ENCODE assay signal across 9 cellular contexts in the genomic region with DNA sequence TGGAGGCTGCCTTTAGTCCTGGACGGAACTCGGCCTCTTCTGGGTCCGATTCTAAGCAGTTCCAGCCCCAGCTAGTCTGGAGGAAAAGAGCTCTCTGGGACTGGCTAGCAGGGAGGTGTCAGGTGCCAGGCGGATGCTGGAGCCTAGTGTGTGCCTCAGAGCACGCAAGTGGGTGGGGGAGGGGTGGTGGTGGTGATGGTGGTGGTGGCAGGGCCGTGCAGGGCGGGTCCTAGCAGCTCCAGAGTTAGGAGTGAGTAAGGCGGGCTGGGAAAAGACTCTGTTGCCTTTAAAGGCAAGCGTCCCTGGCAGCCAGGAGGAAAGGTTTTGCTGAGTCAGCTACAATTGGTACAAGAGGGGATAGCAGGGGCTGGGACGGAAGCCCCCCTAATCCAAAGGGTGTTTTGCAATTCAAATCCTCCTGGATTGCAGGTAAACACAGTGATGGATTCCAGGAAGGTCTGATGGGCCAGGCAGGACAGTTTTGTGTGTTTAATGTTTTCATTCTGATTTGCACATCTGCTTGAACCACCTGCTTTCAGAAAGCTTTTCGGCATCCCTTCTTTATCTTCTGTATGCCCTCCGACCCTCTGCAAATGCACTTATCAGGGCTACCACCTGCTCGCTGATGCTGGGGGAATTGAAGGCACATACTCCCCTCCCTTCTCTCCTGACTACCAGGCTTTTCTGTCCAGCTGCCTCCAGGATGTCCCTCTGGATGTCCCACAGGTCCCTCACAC. TPM values are rescaled to one million over a fixed set of nuclear protein-coding genes. Genes with fewer than 3 reads are reported as not detected.
DNase-seq lines count a peak whose midpoint lies in the region; ATAC-seq and TF ChIP-seq lines count a peak whose summit lies in the region.
"Had no signal": no experiment of that assay in that cellular context is flagged by ENCODE, and none has a peak within 500 bp of the region (broad histone marks: within the 10 kb centered on the region; RNA-seq: fewer than 3 reads in every experiment).

No MANE protein-coding gene starts in this region.

- H3K4me1 Mint-ChIP-seq in HFFc6 (ENCODE audit: low read depth) = peaks cover 59% of the 10 kb centered on the region

- intact Hi-C loops in esophagus squamous epithelium (cut with DNase I) (no loop called here), sigmoid colon (cut with DNase I) (no loop called here), adrenal gland (cut with DNase I) (no loop called here)

- 10 to 20% methylated on average over 6 to 10 of the region's 13 CpGs for WGBS in esophagus squamous epithelium, 2 donors
- whole genome bisulfite sequencing in sigmoid colon, 2 donors = 48 to 53% methylated on average over 13 of the region's 13 CpGs
- 22 to 58% (median 47%) methylated on average over 10 to 13 of the region's 13 CpGs for WGBS in adrenal gland, 4 donors

- H3K27me3 ChIP-seq in esophagus squamous epithelium (peaks cover 0 to 4% (median 0%) of the 10 kb centered on the region in 4 donors), sigmoid colon (no peaks in the 10 kb centered on the region), adrenal gland (no peaks in the 10 kb centered on the region)
- H3K27me3 ChIP-seq: testis had no signal

- DNase-seq in HFFc6 (peak; percentile 31), NCI-H748 treated with DMSO at 0.1 percent for 48 hours (lab: John Stamatoyannopoulos, UW) (peak; percentile 100), esophagus squamous epithelium (lab: John Stamatoyannopoulos, UW) (no peak), sigmoid colon (peak; percentile 83), adrenal gland (no peak)
- DNase-seq: testis had no signal

- peak overlapping the region; percentile 78 to 99 (median 89) for H3K27ac ChIP-seq in esophagus squamous epithelium
- peak overlapping the region; percentile 66 to 81 (median 70) for H3K27ac ChIP-seq in sigmoid colon
- H3K27ac ChIP-seq in adrenal gland = peak overlapping the region in 1 of 5 donors; percentile 5
- H3K27ac ChIP-seq: testis had no signal

- H3K9me3 Mint-ChIP-seq in HFFc6 = no peaks in the 10 kb centered on the region

- peak overlapping the region; percentile 72 for H3K27ac Mint-ChIP-seq in HFFc6

- peak overlapping the region; percentile 75 for H3K4me3 Mint-ChIP-seq in HFFc6

- TF ChIP-seq CTCF in HFFc6 (IDR thresholded peaks at IDR 0.05) = no peak
- no peak for TF ChIP-seq CTCF in esophagus squamous epithelium (IDR thresholded peaks at IDR 0.05)
- no peak for TF ChIP-seq CTCF in sigmoid colon (IDR thresholded peaks at IDR 0.05)
- no peak for TF ChIP-seq CTCF in adrenal gland (IDR thresholded peaks at IDR 0.05)

- H3K4me1 ChIP-seq in esophagus squamous epithelium = peaks cover 37 to 90% (median 43%) of the 10 kb centered on the region in 3 donors
- H3K4me1 ChIP-seq in sigmoid colon = peaks cover 0 to 41% (median 31%) of the 10 kb centered on the region in 4 donors
- H3K4me1 ChIP-seq in adrenal gland (replicated peaks in 1 of 2) = peaks cover 0 to 5% of the 10 kb centered on the region in 2 donors

- TF ChIP-seq POLR2A in esophagus squamous epithelium (IDR thresholded peaks at IDR 0.05) (peak in 1 of 4 donors; percentile 41), sigmoid colon (IDR thresholded peaks at IDR 0.05) (no peak), adrenal gland (IDR thresholded peaks at IDR 0.05) (no peak)

- no peaks in the 10 kb centered on the region for H3K36me3 ChIP-seq in esophagus squamous epithelium
- H3K36me3 ChIP-seq in sigmoid colon = no peaks in the 10 kb centered on the region
- no peaks in the 10 kb centered on the region for H3K36me3 ChIP-seq in adrenal gland (replicated peaks in 1 of 2)

- H3K27me3 Mint-ChIP-seq in HFFc6 (ENCODE audit: insufficient read depth) = peaks cover 6% of the 10 kb centered on the region

- peak in 1 of 4 donors; percentile 30 for TF ChIP-seq EP300 in sigmoid colon (IDR thresholded peaks at IDR 0.05)

- no peaks in the 10 kb centered on the region for H3K36me3 Mint-ChIP-seq in HFFc6 (ENCODE audit: low read depth)

- H3K9me3 ChIP-seq in esophagus squamous epithelium (no peaks in the 10 kb centered on the region), sigmoid colon (no peaks in the 10 kb centered on the region), adrenal gland (replicated peaks in 1 of 3) (no peaks in the 10 kb centered on the region)
- H3K9me3 ChIP-seq: testis had no signal

- H3K4me3 ChIP-seq in esophagus squamous epithelium = peak overlapping the region in 2 of 4 donors; percentile 3 to 35
- peak overlapping the region in 1 of 4 donors; percentile 8 for H3K4me3 ChIP-seq in sigmoid colon
- no peak overlapping the region for H3K4me3 ChIP-seq in adrenal gland
- H3K4me3 ChIP-seq: testis had no signal

- no peak for ATAC-seq in GM21367 (IDR thresholded peaks at IDR 0.05; ENCODE audit: unreplicated experiment)
- ATAC-seq in GM21526 (IDR thresholded peaks at IDR 0.05; ENCODE audit: low FRiP score, unreplicated experiment) = no peak
- ATAC-seq in HG02610 (IDR thresholded peaks at IDR 0.05; ENCODE audit: unreplicated experiment) = no peak

RNA-seq across cellular contexts. Expression of gene SLC2A1, which starts 4.1 kb away (rescaled TPM):
- total RNA-seq in HFFc6 (2021; fragmentation: NEBNext Ultra II Directional; extraction: Animal tissue kit (Norgen Biotek cat#: 25700)) = 100 to 1,000 TPM in 4 of 6 experiments, 10 to 100 TPM in 2; 89.7 to 174 (median 105) TPM
- total RNA-seq in esophagus squamous epithelium (100 to 1,000 TPM; 238 to 883 (median 448) TPM), sigmoid colon (10 to 100 TPM in 3 of 4 donors, 1 to 10 TPM in 1; 7.7 to 33.5 (median 15.3) TPM), adrenal gland (100 to 1,000 TPM in 1 of 8 donors, 10 to 100 TPM in 7; 15.4 to 123 (median 27.1) TPM)
- polyA plus RNA-seq in sigmoid colon (10 to 100 TPM in 1 of 3 donors, 1 to 10 TPM in 2; 4.2 to 44.9 (median 8.8) TPM), adrenal gland (10 to 100 TPM in 1 of 3 donors, 1 to 10 TPM in 2; 4.6 to 12.3 (median 9.3) TPM)

Comparison
In these comparisons a context has a peak if more than half of its experiments do, and no peak if none do; other contexts are left out.
1. DNase-seq: peak in HFFc6 (single experiment), NCI-H748 treated with DMSO at 0.1 percent for 48 hours (single experiment) and sigmoid colon (single experiment); none in esophagus squamous epithelium (single experiment) and adrenal gland (0 of 7).